ENCODE assay signal across 17 cellular contexts in the genomic region with DNA sequence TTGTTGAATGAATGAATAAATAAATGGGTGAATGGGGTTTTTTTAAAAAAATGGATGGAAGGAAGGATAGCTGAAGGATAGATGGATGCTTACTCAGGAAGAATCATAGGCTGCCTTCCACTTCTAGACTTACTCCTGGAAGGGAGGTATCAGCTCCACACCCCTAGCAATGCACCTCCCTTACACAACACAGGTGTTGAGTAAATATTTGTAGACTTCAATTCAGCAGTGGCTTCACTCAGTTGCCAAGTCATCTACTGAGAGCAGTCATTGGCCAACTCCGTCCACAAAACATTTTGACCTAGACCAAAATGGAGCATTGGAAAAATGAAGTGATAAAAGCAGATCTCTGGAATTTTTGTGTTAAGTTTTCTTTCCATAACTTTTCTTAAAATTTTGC.
DNase-seq lines count a peak whose midpoint lies in the region; ATAC-seq and TF ChIP-seq lines count a peak whose summit lies in the region.
"Had no signal": no experiment of that assay in that cellular context is flagged by ENCODE, and none has a peak within 500 bp of the region (broad histone marks: within the 10 kb centered on the region; RNA-seq: fewer than 3 reads in every experiment).

No MANE protein-coding gene starts in this region.

- peaks cover 16% of the 10 kb centered on the region for H3F3A ChIP-seq in neural progenitor cell (ENCODE audit: low read depth)

- no peak overlapping the region for H2AFZ ChIP-seq in neural progenitor cell (replicated peaks)
- H2AFZ ChIP-seq: GM23338 had no signal

- DNase-seq in NCI-H748 (lab: John Stamatoyannopoulos, UW; ENCODE audit: unreplicated experiment) (peak; percentile 35), NCI-H748 treated with DMSO at 0.1 percent for 48 hours (lab: John Stamatoyannopoulos, UW) (no peak), WERI-Rb-1 (no peak), neural progenitor cell (ENCODE audit: low spot score) (no peak), putamen (ENCODE audit: low spot score) (no peak), mesenteric fat pad (ENCODE audit: low spot score) (no peak)
- DNase-seq: 8988T; CD4-positive, alpha-beta memory T cell; DMS153; DMS79; GDM1; HCEC 1CT had no signal

- H3K79me2 ChIP-seq in neural progenitor cell (ENCODE audit: low read depth) = no peaks in the 10 kb centered on the region

- H3K9me3 ChIP-seq in WERI-Rb-1 (ENCODE audit: severe bottlenecking) (peaks cover 4% of the 10 kb centered on the region), neural progenitor cell (ENCODE audit: low read depth) (peaks cover 6% of the 10 kb centered on the region)

- no peaks in the 10 kb centered on the region for H4K20me1 ChIP-seq in neural progenitor cell (ENCODE audit: low read depth)
- H4K20me1 ChIP-seq: BLaER1 had no signal

- peaks cover 10% of the 10 kb centered on the region for H3K27me3 Mint-ChIP-seq in neural progenitor cell (ENCODE audit: insufficient read depth, low read depth)

- no peak overlapping the region for H3K27ac Mint-ChIP-seq in neural progenitor cell
- H3K27ac Mint-ChIP-seq: CD14-positive monocyte; CD4-positive, alpha-beta memory T cell; GM23338 had no signal

- H3K27ac ChIP-seq in WERI-Rb-1 (peak overlapping the region; percentile 81), neural progenitor cell (peak overlapping the region; percentile 42)
- H3K27ac ChIP-seq: BLaER1, HL-60 had no signal

- no peak for ATAC-seq in HG03097 (IDR thresholded peaks at IDR 0.05; ENCODE audit: low FRiP score, unreplicated experiment)
- ATAC-seq: GM23338 had no signal

- no peak overlapping the region for H3K9ac ChIP-seq in neural progenitor cell
- H3K9ac ChIP-seq: BLaER1 had no signal

- peak overlapping the region; percentile 43 for H3K4me2 ChIP-seq in neural progenitor cell
- H3K4me2 ChIP-seq: BLaER1, GM23338 had no signal

- H3K4me1 ChIP-seq in neural progenitor cell = peaks cover 27% of the 10 kb centered on the region

- H3K27me3 ChIP-seq in WERI-Rb-1 (ENCODE audit: insufficient read depth, low read depth, severe bottlenecking) (no peaks in the 10 kb centered on the region), neural progenitor cell (no peaks in the 10 kb centered on the region)
- H3K27me3 ChIP-seq: BLaER1 had no signal

- H3K4me3 Mint-ChIP-seq in neural progenitor cell = no peak overlapping the region
- H3K4me3 Mint-ChIP-seq: CD4-positive, alpha-beta memory T cell; GM23338 had no signal

- H3K36me3 Mint-ChIP-seq in neural progenitor cell = no peaks in the 10 kb centered on the region
- H3K36me3 Mint-ChIP-seq: CD14-positive monocyte; CD4-positive, alpha-beta memory T cell had no signal

- no peak overlapping the region for H3K4me3 ChIP-seq in WERI-Rb-1 (ENCODE audit: low read depth, low read length)
- H3K4me3 ChIP-seq in neural progenitor cell = no peak overlapping the region
- H3K4me3 ChIP-seq: BLaER1, GM23338 had no signal

- no peaks in the 10 kb centered on the region for H3K36me3 ChIP-seq in WERI-Rb-1
- no peaks in the 10 kb centered on the region for H3K36me3 ChIP-seq in neural progenitor cell
- H3K36me3 ChIP-seq: BLaER1 had no signal

- peaks cover 9% of the 10 kb centered on the region for H3K9me3 Mint-ChIP-seq in neural progenitor cell

- TF ChIP-seq CTCF in WERI-Rb-1 (IDR thresholded peaks at IDR 0.05; ENCODE audit: low read depth, low read length) = no peak
- no peak for TF ChIP-seq CTCF in neural progenitor cell (IDR thresholded peaks at IDR 0.05)

- peaks cover 21% of the 10 kb centered on the region for H3K4me1 Mint-ChIP-seq in neural progenitor cell
- H3K4me1 Mint-ChIP-seq: CD14-positive monocyte; CD4-positive, alpha-beta memory T cell; GM23338 had no signal
